Comparison of ENCODE assay signal across 7 cellular contexts in genomic region chr6:108682383-108683119, GRCh38.
DNase-seq lines count a peak whose midpoint lies in the region; ATAC-seq, FAIRE-seq and TF ChIP-seq lines count a peak whose summit lies in the region.
"Not testable (repeated sequence)": the region's sequence is repeated elsewhere in the genome, so short reads cannot be mapped to it uniquely, and the experiment has no call there.

No MANE protein-coding gene starts in this region.

- peak overlapping the region; percentile 29; the same call in 1 of the 2 replicates for H3K56ac ChIP-seq in IMR-90 (ENCODE audit: extremely low read depth, insufficient read depth, low read length)

- H3K36me3 Mint-ChIP-seq in astrocyte (ENCODE audit: low read depth, unreplicated experiment): peaks cover 13% of the 10 kb centered on the region

- peak overlapping the region; percentile 32; the same call in 2 of the 3 replicates for H2BK15ac ChIP-seq in IMR-90 (ENCODE audit: low read depth, low read length)

- H2BK120ac ChIP-seq in IMR-90 (ENCODE audit: low read depth, low read length): peak overlapping the region; percentile 71

- H3K9me3 ChIP-seq in GM23248 (ENCODE audit: low read depth); IMR-90 (ENCODE audit: control insufficient read depth, insufficient read depth, low read length); astrocyte (ENCODE audit: insufficient read depth, low read depth, low read length); mammary epithelial cell (replicated peaks; ENCODE audit: insufficient read depth, low read length); heart left ventricle; HepG2 (ENCODE audit: low read length); gastrocnemius medialis: not testable (repeated sequence)

- H3K79me1 ChIP-seq in IMR-90 (ENCODE audit: low read depth in 1 of 2, low read length in 2 of 2): peaks cover 32 to 60% of the 10 kb centered on the region in 2 experiments

- not testable (repeated sequence) for H3K36me3 ChIP-seq in GM23248 (ENCODE audit: low read depth); astrocyte (ENCODE audit: insufficient read depth, low read length); mammary epithelial cell (ENCODE audit: insufficient read depth, low read length)
- H3K36me3 ChIP-seq in IMR-90 (ENCODE audit: control insufficient read depth, insufficient read depth, low read length): peaks cover 12% of the 10 kb centered on the region
- peaks cover 0 to 39% (median 23%) of the 10 kb centered on the region in 9 donors for H3K36me3 ChIP-seq in heart left ventricle
- peaks cover 5 to 24% of the 10 kb centered on the region in 2 experiments for H3K36me3 ChIP-seq in HepG2 (replicated peaks in 1 of 2; ENCODE audit: control insufficient read depth in 1 of 2, insufficient read depth in 2 of 2, low read length in 2 of 2)
- peaks cover 0 to 17% of the 10 kb centered on the region in 2 donors for H3K36me3 ChIP-seq in gastrocnemius medialis

- DNase-seq in GM23248; IMR-90; astrocyte (ENCODE audit: low read depth); mammary epithelial cell; heart left ventricle; HepG2 (ENCODE audit: low spot score); gastrocnemius medialis: not testable (repeated sequence)

- not testable (repeated sequence) for H3K4me3 ChIP-seq in GM23248; IMR-90 (ENCODE audit: insufficient read depth, low read depth, low read length); astrocyte (ENCODE audit: insufficient read depth, low read depth, low read length); mammary epithelial cell (replicated peaks in 1 of 3; ENCODE audit: insufficient read depth in 1 of 3, low read depth in 2 of 3, low read length in 3 of 3); heart left ventricle; HepG2 (replicated peaks in 1 of 3; ENCODE audit: insufficient read depth in 1 of 3, low read depth in 2 of 3, low read length in 3 of 3); gastrocnemius medialis

- peak overlapping the region; percentile 93 for H2BK5ac ChIP-seq in IMR-90 (ENCODE audit: low read depth, low read length, poor library complexity, severe bottlenecking)

- H4K5ac ChIP-seq in IMR-90 (ENCODE audit: low read depth, low read length): peak overlapping the region; percentile 60

- H4K8ac ChIP-seq in IMR-90 (ENCODE audit: low read depth in 2 of 2, low read length in 2 of 2): peak overlapping the region; percentile 0 to 78; a peak in 3 of 4 replicates

- H3K27ac ChIP-seq in GM23248 (peak overlapping the region; percentile 1; the same call in 1 of the 2 replicates), IMR-90 (ENCODE audit: insufficient read depth, low read length) (peak overlapping the region; percentile 87), heart left ventricle (peak overlapping the region in 4 of 12 donors; percentile 18 to 62 (median 40)), gastrocnemius medialis (peak overlapping the region; percentile 80 to 97 (median 94))
- not testable (repeated sequence) for H3K27ac ChIP-seq in astrocyte (ENCODE audit: low read depth, low read length); mammary epithelial cell (ENCODE audit: insufficient read depth, low read depth, low read length); HepG2 (ENCODE audit: extremely low read length, insufficient read depth, low read length)

- H2AFZ ChIP-seq in GM23248; IMR-90 (replicated peaks; ENCODE audit: low read length, poor library complexity); astrocyte (ENCODE audit: low read depth, low read length); mammary epithelial cell (ENCODE audit: low read depth, low read length); HepG2 (ENCODE audit: low read length): not testable (repeated sequence)

- intact Hi-C loops in IMR-90 (cut with micrococcal nuclease); mammary epithelial cell (cut with micrococcal nuclease); heart left ventricle (cut with DNase I); HepG2 (cut with micrococcal nuclease; ENCODE audit: unreplicated experiment); gastrocnemius medialis (cut with DNase I; ENCODE audit: low total_unique reads): not testable (repeated sequence)

- whole genome bisulfite sequencing in GM23248 (ENCODE audit: low coverage in 1 of 2, low lambda C conversion rate in 2 of 2, missing lambda C conversion rate in 2 of 2), 2 experiments: 90 to 96% methylated on average over 7 of the region's 7 CpGs
- no CpG with 5 or more reads among the region's 7 CpGs for WGBS in IMR-90 (ENCODE audit: extremely low coverage in 2 of 2, insufficient read length in 1 of 2), 2 experiments
- 86% methylated on average over 6 of the region's 7 CpGs for WGBS in mammary epithelial cell (ENCODE audit: low coverage, missing lambda C conversion rate)
- 69 to 78% (median 77%) methylated on average over 5 to 7 of the region's 7 CpGs for WGBS in heart left ventricle, 4 donors
- 96% methylated on average over 5 of the region's 7 CpGs for WGBS in HepG2 (ENCODE audit: low lambda C conversion rate)

- not testable (repeated sequence) for H3K4me2 ChIP-seq in GM23248 (ENCODE audit: unreplicated experiment); IMR-90 (ENCODE audit: low read depth, low read length); astrocyte (ENCODE audit: low read length); mammary epithelial cell (ENCODE audit: insufficient read depth, low read depth, low read length); HepG2 (ENCODE audit: low read depth, low read length)

- POLR2A ChIA-PET in IMR-90 (lab: Charles Lee; ENCODE audit: unreplicated experiment); HepG2 (lab: Yijun Ruan, JAX): not testable (repeated sequence)

- in situ Hi-C loops in GM23248 (cut with MboI); IMR-90 (cut with MboI; ENCODE audit: low sequenced_read_pairs); mammary epithelial cell (cut with MboI; ENCODE audit: low sequenced_read_pairs in 2 of 2); HepG2 (cut with HindIII; ENCODE audit: extremely low pct_ligation_motif_present, low pct_unique_long_range_greater_than_20kb); gastrocnemius medialis (cut with MboI; ENCODE audit: low sequenced_read_pairs in 4 of 4): not testable (repeated sequence)

- H3K4me3 Mint-ChIP-seq in astrocyte (ENCODE audit: unreplicated experiment): not testable (repeated sequence)

- not testable (repeated sequence) for H2AK9ac ChIP-seq in IMR-90 (replicated peaks; ENCODE audit: low read depth, low read length, poor library complexity)

- not testable (repeated sequence) for TF ChIP-seq RAD21 in IMR-90 (IDR thresholded peaks at IDR 0.05; ENCODE audit: low read length); HepG2 (CRISPR knock-in tag; IDR thresholded peaks at IDR 0.05)

- H3F3A ChIP-seq in GM23248 (ENCODE audit: insufficient read depth): not testable (repeated sequence)

- H3K14ac ChIP-seq in IMR-90 (replicated peaks; ENCODE audit: low read depth, low read length): peak overlapping the region; percentile 5; the same call in 1 of the 2 replicates

- H3K27me3 Mint-ChIP-seq in astrocyte (ENCODE audit: low read depth, unreplicated experiment): not testable (repeated sequence)

- H3K23ac ChIP-seq in IMR-90 (ENCODE audit: low read depth, low read length): peak overlapping the region; percentile 14; the same call in 1 of the 2 replicates

- not testable (repeated sequence) for H3K9me3 Mint-ChIP-seq in astrocyte (ENCODE audit: unreplicated experiment)

- H3K9ac ChIP-seq in GM23248; IMR-90 (ENCODE audit: low read depth, low read length); astrocyte (ENCODE audit: low read length); mammary epithelial cell (ENCODE audit: insufficient read depth, low read length); HepG2 (ENCODE audit: insufficient read depth, low read depth, low read length): not testable (repeated sequence)

- not testable (repeated sequence) for TF ChIP-seq CTCF in IMR-90 (conservative IDR thresholded peaks at IDR 0.05; ENCODE audit: low read depth, low read length); astrocyte (IDR thresholded peaks at IDR 0.05; ENCODE audit: insufficient read depth, low read depth, low read length); mammary epithelial cell (conservative IDR thresholded peaks at IDR 0.05 in 1 of 2, IDR thresholded peaks at IDR 0.05 in 1 of 2; ENCODE audit: extremely low read depth in 1 of 2, insufficient read depth in 1 of 2, low read depth in 1 of 2, low read length in 2 of 2); heart left ventricle (IDR thresholded peaks at IDR 0.05); HepG2 (CRISPR knock-in tag; IDR thresholded peaks at IDR 0.05); gastrocnemius medialis (IDR thresholded peaks at IDR 0.05 in 4 of 5, conservative IDR thresholded peaks at IDR 0.05 in 1 of 5)

- CTCF ChIA-PET in IMR-90 (lab: Yijun Ruan, JAX): interaction anchor here (0.6 kb wide), 1 partner anchor 34 kb away, joined by 3 read pairs; no protein-coding TSS in a partner anchor
- CTCF ChIA-PET in mammary epithelial cell (lab: Charles Lee; ENCODE audit: low non-redundant PET); HepG2 (lab: Yijun Ruan, JAX; ENCODE audit: low intra/inter-chr PET ratio, low total read pairs): not testable (repeated sequence)

- not testable (repeated sequence) for H3K4me1 ChIP-seq in GM23248 (ENCODE audit: insufficient read depth); HepG2 (ENCODE audit: insufficient read depth, low read length)
- H3K4me1 ChIP-seq in IMR-90 (ENCODE audit: control insufficient read depth, insufficient read depth, low read length): peaks cover 24% of the 10 kb centered on the region
- peaks cover 13% of the 10 kb centered on the region for H3K4me1 ChIP-seq in astrocyte (ENCODE audit: insufficient read depth, low read length)
- peaks cover 29% of the 10 kb centered on the region for H3K4me1 ChIP-seq in mammary epithelial cell (ENCODE audit: insufficient read depth, low read length)
- peaks cover 0 to 58% (median 28%) of the 10 kb centered on the region in 12 donors for H3K4me1 ChIP-seq in heart left ventricle
- peaks cover 68 to 82% of the 10 kb centered on the region in 2 donors for H3K4me1 ChIP-seq in gastrocnemius medialis

- peaks cover 88% of the 10 kb centered on the region for H3K79me2 ChIP-seq in GM23248 (ENCODE audit: insufficient read depth)
- not testable (repeated sequence) for H3K79me2 ChIP-seq in astrocyte (ENCODE audit: insufficient read depth, low read length); HepG2 (ENCODE audit: insufficient read depth, low read length)
- peaks cover 22% of the 10 kb centered on the region for H3K79me2 ChIP-seq in mammary epithelial cell (ENCODE audit: insufficient read depth, low read length)

- not testable (repeated sequence) for H3K9me2 ChIP-seq in GM23248 (ENCODE audit: insufficient read depth)

- peak overlapping the region; percentile 66 for H3K18ac ChIP-seq in IMR-90 (ENCODE audit: low read depth, low read length)

- ATAC-seq in IMR-90 (ENCODE audit: low read depth); HepG2: not testable (repeated sequence)
- peak in 3 of 4 donors; percentile 7 to 22 (median 12) for ATAC-seq in heart left ventricle
- peak; percentile 48 to 55 for ATAC-seq in gastrocnemius medialis

- not testable (repeated sequence) for TF ChIP-seq POLR2A in IMR-90 (IDR thresholded peaks at IDR 0.05; ENCODE audit: low read depth, low read length); heart left ventricle (IDR thresholded peaks at IDR 0.05); HepG2 (IDR thresholded peaks at IDR 0.05; ENCODE audit: insufficient read depth in 1 of 2, low read depth in 2 of 2, low read length in 2 of 2)
- TF ChIP-seq POLR2A in gastrocnemius medialis (IDR thresholded peaks at IDR 0.05): peak in 1 of 2 donors; percentile 27

- peaks cover 17% of the 10 kb centered on the region for H3K4me1 Mint-ChIP-seq in astrocyte (ENCODE audit: low read depth, unreplicated experiment)

- H3K4ac ChIP-seq in IMR-90 (ENCODE audit: low read depth, low read length): peak overlapping the region; percentile 61

- not testable (repeated sequence) for TF ChIP-seq EP300 in HepG2 (IDR thresholded peaks at IDR 0.05; ENCODE audit: low read depth in 2 of 2, low read length in 2 of 2); HepG2 (CRISPR knock-in tag; IDR thresholded peaks at IDR 0.05; ENCODE audit: borderline replicate concordance)

- H3K9me1 ChIP-seq in IMR-90 (ENCODE audit: insufficient read depth, low read length): peaks cover 10% of the 10 kb centered on the region

- not testable (repeated sequence) for FAIRE-seq in astrocyte (lab: Jason Lieb, UNC); HepG2 (lab: Jason Lieb, UNC)

- peak overlapping the region; percentile 77; the same call in 1 of the 2 replicates for H2BK20ac ChIP-seq in IMR-90 (ENCODE audit: low read depth, low read length)

- H4K20me1 ChIP-seq in GM23248 (ENCODE audit: insufficient read depth); IMR-90 (ENCODE audit: insufficient read depth, low read length); astrocyte (ENCODE audit: insufficient read depth, low read length); mammary epithelial cell (ENCODE audit: insufficient read depth, low read length); HepG2 (ENCODE audit: insufficient read depth, low read length): not testable (repeated sequence)

- BruUV-seq in IMR-90 (replicated peaks; lab: Mats Ljungman, UMichigan) (TSS peak; percentile 27), mammary epithelial cell (replicated peaks; lab: Mats Ljungman, UMichigan) (TSS peak; percentile 9), HepG2 (replicated peaks; lab: Mats Ljungman, UMichigan) (TSS peak; percentile 33)

- dilution Hi-C loops in IMR-90 (cut with HindIII; ENCODE audit: low sequenced_read_pairs, unreplicated experiment); mammary epithelial cell (cut with HindIII; ENCODE audit: low sequenced_read_pairs): not testable (repeated sequence)

- peak overlapping the region; percentile 91 for H2AK5ac ChIP-seq in IMR-90 (ENCODE audit: low read depth, low read length)

- H3K27ac Mint-ChIP-seq in astrocyte (ENCODE audit: unreplicated experiment): peak overlapping the region; percentile 72

- peak overlapping the region; percentile 64; the same call in 1 of the 2 replicates for H4K91ac ChIP-seq in IMR-90 (ENCODE audit: insufficient read depth, low read depth, low read length)

- H3K27me3 ChIP-seq in GM23248 (replicated peaks; ENCODE audit: insufficient read depth); IMR-90 (ENCODE audit: control insufficient read depth, insufficient read depth, low read length); astrocyte (ENCODE audit: insufficient read depth, low read length); mammary epithelial cell (ENCODE audit: insufficient read depth, low read length); heart left ventricle; HepG2 (ENCODE audit: control insufficient read depth in 1 of 2, insufficient read depth in 2 of 2, low read length in 2 of 2); gastrocnemius medialis: not testable (repeated sequence)
